In the genomic region with DNA sequence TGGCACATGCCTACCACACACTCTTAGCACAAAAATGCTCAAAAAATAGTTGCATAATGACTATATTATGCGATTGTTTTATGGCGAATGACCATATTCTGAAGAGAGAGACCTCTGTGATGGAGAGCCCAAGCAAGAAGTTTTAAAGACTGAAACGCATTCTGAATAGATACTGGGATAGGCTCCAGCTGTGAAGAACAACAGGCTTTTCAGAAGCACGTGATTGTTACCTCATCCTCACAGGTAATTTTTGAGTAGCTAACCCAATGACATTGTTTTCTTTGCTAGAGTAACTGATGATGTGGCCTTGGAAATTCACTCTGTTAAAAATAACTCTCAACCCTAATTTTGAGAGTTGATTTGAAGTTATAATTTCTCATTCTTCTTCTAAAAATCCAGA, we compare ENCODE assay signal across 27 cellular contexts.
"Had no signal": no experiment of that assay in that cellular context is flagged by ENCODE, and none has a peak within 500 bp of the region (broad histone marks: within the 10 kb centered on the region; RNA-seq: fewer than 3 reads in every experiment).

No MANE protein-coding gene starts in this region.

- H3K27me3 ChIP-seq: adrenal gland, ascending aorta, brain microvascular endothelial cell, dorsolateral prefrontal cortex, esophagus squamous epithelium, gastroesophageal sphincter, stomach, suprapubic skin, tibial nerve had no signal

- H3K9me3 ChIP-seq: adrenal gland, ascending aorta, esophagus squamous epithelium, gastroesophageal sphincter, stomach, suprapubic skin, tibial nerve had no signal

- DNase-seq: activated CD4-positive, alpha-beta T cell treated with anti-CD3 and anti-CD28 coated beads for 4 hours; activated CD4-positive, alpha-beta T cell treated with anti-CD3 and anti-CD28 coated beads, Interleukin-2, amount 50 U/mL, for 48 hours; activated CD4-positive, CD25-positive, alpha-beta regulatory T cell; activated CD8-positive, alpha-beta memory T cell treated with anti-CD3 and anti-CD28 coated beads, Interleukin-2, amount 50 U/mL, for 48 hours; activated naive CD4-positive, alpha-beta T cell; activated T-cell treated with anti-CD3 and anti-CD28 coated beads, Interleukin-2, amount 50 U/mL, for 4 hours; adrenal gland; brain microvascular endothelial cell; caudate nucleus; dorsolateral prefrontal cortex; esophagus squamous epithelium; head of caudate nucleus; hypothalamus; islet precursor cell; left cardiac atrium; occipital lobe; small intestine; stomach had no signal

- H3K36me3 ChIP-seq: adrenal gland had no signal

- H3K9me3 Mint-ChIP-seq: activated T-cell treated with anti-CD3 and anti-CD28 coated beads, Interleukin-2, amount 50 U/mL, for 4 hours; activated T-helper 2 cell treated with anti-CD3 and anti-CD28 coated beads, Interferon-gamma antibody, Interleukin-2, Interleukin-4, amounts not matched to agents 10 μg/mL and 5 μg/mL and 100 μg/mL, durations not matched to agents 14 hours and 24 hours and 36 hours; natural killer cell treated with Interleukin-12 subunit alpha and Interleukin-12 subunit beta and Interleukin-15 and Interleukin-18, amount 100 ng/mL, for 72 hours; stimulated activated memory B cell treated with anti-CD40 and anti-IgM and Interleukin-4, amounts not matched to agents 10 μg/mL and 1 μg/mL and 100 μg/mL, for 72 hours had no signal

- H3K27ac Mint-ChIP-seq: activated naive CD8-positive, alpha-beta T cell; activated T-helper 2 cell treated with anti-CD3 and anti-CD28 coated beads, Interferon-gamma antibody, Interleukin-2, Interleukin-4, amounts not matched to agents 10 μg/mL and 5 μg/mL and 100 μg/mL, durations not matched to agents 14 hours and 24 hours and 36 hours; natural killer cell treated with Interleukin-12 subunit alpha and Interleukin-12 subunit beta and Interleukin-15 and Interleukin-18, amount 100 ng/mL, for 72 hours; stimulated activated memory B cell treated with anti-CD40 and anti-IgM and Interleukin-4, amounts not matched to agents 10 μg/mL and 1 μg/mL and 100 μg/mL, for 72 hours had no signal

- H3K4me3 Mint-ChIP-seq: activated naive CD8-positive, alpha-beta T cell; activated T-cell treated with anti-CD3 and anti-CD28 coated beads, Interleukin-2, amount 50 U/mL, for 4 hours; natural killer cell treated with Interleukin-12 subunit alpha and Interleukin-12 subunit beta and Interleukin-15 and Interleukin-18, amount 100 ng/mL, for 72 hours; stimulated activated memory B cell treated with anti-CD40 and anti-IgM and Interleukin-4, amounts not matched to agents 10 μg/mL and 1 μg/mL and 100 μg/mL, for 72 hours had no signal

- H3K27me3 Mint-ChIP-seq: activated naive CD8-positive, alpha-beta T cell; stimulated activated memory B cell treated with anti-CD40 and anti-IgM and Interleukin-4, amounts not matched to agents 10 μg/mL and 1 μg/mL and 100 μg/mL, for 72 hours had no signal

- H3K27ac ChIP-seq: adrenal gland, ascending aorta, brain microvascular endothelial cell, dorsolateral prefrontal cortex, esophagus squamous epithelium, gastroesophageal sphincter, stomach, suprapubic skin, tibial nerve had no signal

- H3K4me3 ChIP-seq: adrenal gland, ascending aorta, dorsolateral prefrontal cortex, esophagus squamous epithelium, gastroesophageal sphincter, stomach, suprapubic skin, tibial nerve had no signal

- ATAC-seq: activated T-cell treated with anti-CD3 and anti-CD28 coated beads, Interleukin-2, amount 50 U/mL, for 4 hours; gastroesophageal sphincter; left cardiac atrium; natural killer cell treated with Interleukin-12 subunit alpha and Interleukin-12 subunit beta and Interleukin-15 and Interleukin-18, amount 100 ng/mL, for 72 hours; sciatic nerve; stimulated activated memory B cell treated with anti-CD40 and anti-IgM and Interleukin-4, amounts not matched to agents 10 μg/mL and 1 μg/mL and 100 μg/mL, for 72 hours had no signal

- FAIRE-seq: small intestine had no signal
